ENCODE assay signal across 23 cellular contexts in genomic region chrX:47898024-47898423, GRCh38.
"Had no signal": no experiment of that assay in that cellular context is flagged by ENCODE, and none has a peak within 500 bp of the region (broad histone marks: within the 10 kb centered on the region; RNA-seq: fewer than 3 reads in every experiment).

No MANE protein-coding gene starts in this region.

- H3K4me1 ChIP-seq: body of pancreas had no signal

- H3K27ac Mint-ChIP-seq: activated B cell treated with CpG ODN at 0.5 μM for 24 hours; activated CD4-positive, alpha-beta T cell treated with anti-CD3 and anti-CD28 coated beads, Interleukin-2, amount 10 ng/mL, durations not matched to agents 24 days and 14 days; activated CD8-positive, alpha-beta T cell treated with anti-CD3 and anti-CD28 coated beads for 36 hours; activated naive CD8-positive, alpha-beta T cell; activated T-helper 17 cell treated with anti-CD3 and anti-CD28 coated beads, Interleukin-2, amount 50 U/mL, for 72 hours had no signal

- ATAC-seq: activated CD4-positive, CD25-positive, alpha-beta regulatory T cell treated with anti-CD3 and anti-CD28 coated beads, Interleukin-2, amount 50 U/mL, for 24 hours; activated CD8-positive, alpha-beta T cell treated with anti-CD3 and anti-CD28 coated beads for 36 hours; activated T-cell treated with anti-CD3 and anti-CD28 coated beads, Interleukin-2, amount 50 U/mL, for 4 hours; activated T-helper 17 cell treated with anti-CD3 and anti-CD28 coated beads, Interleukin-2, amount 50 U/mL, for 72 hours; body of pancreas; esophagus mucosa had no signal

- H3K9me3 Mint-ChIP-seq: activated B cell treated with CpG ODN at 0.5 μM for 24 hours; activated CD8-positive, alpha-beta T cell treated with anti-CD3 and anti-CD28 coated beads for 36 hours; activated T-cell treated with anti-CD3 and anti-CD28 coated beads, Interleukin-2, amount 50 U/mL, for 4 hours; activated T-helper 17 cell treated with anti-CD3 and anti-CD28 coated beads, Interleukin-2, amount 50 U/mL, for 72 hours had no signal

- H3K9me3 ChIP-seq: body of pancreas had no signal

- H3K27me3 ChIP-seq: body of pancreas had no signal

- H3K27ac ChIP-seq: body of pancreas, VCaP had no signal

- H3K4me1 Mint-ChIP-seq: activated CD4-positive, alpha-beta T cell treated with anti-CD3 and anti-CD28 coated beads, Interleukin-2, amount 10 ng/mL, durations not matched to agents 24 days and 14 days; activated T-helper 17 cell treated with anti-CD3 and anti-CD28 coated beads, Interleukin-2, amount 50 U/mL, for 72 hours had no signal

- H3K27me3 Mint-ChIP-seq: activated B cell treated with CpG ODN at 0.5 μM for 24 hours; activated CD4-positive, alpha-beta T cell treated with anti-CD3 and anti-CD28 coated beads, Interleukin-2, amount 10 ng/mL, durations not matched to agents 24 days and 14 days; activated CD8-positive, alpha-beta T cell treated with anti-CD3 and anti-CD28 coated beads for 36 hours; activated naive CD8-positive, alpha-beta T cell; activated T-helper 17 cell treated with anti-CD3 and anti-CD28 coated beads, Interleukin-2, amount 50 U/mL, for 72 hours had no signal

- FAIRE-seq: frontal cortex had no signal

- DNase-seq: activated B cell treated with CpG ODN at 0.5 μM for 24 hours; activated CD4-positive, alpha-beta T cell treated with anti-CD3 and anti-CD28 coated beads, Interleukin-2, amount 10 ng/mL, durations not matched to agents 24 days and 14 days; activated CD8-positive, alpha-beta memory T cell treated with anti-CD3 and anti-CD28 coated beads for 24 hours; activated CD8-positive, alpha-beta T cell treated with anti-CD3 and anti-CD28 coated beads for 36 hours; activated effector memory CD4-positive, alpha-beta T cell treated with Interleukin-2 at 50 U/mL for 16 hours; activated gamma-delta T cell treated with Interleukin-2 at 50 U/mL for 16 hours; activated naive CD4-positive, alpha-beta T cell treated with anti-CD3 and anti-CD28 coated beads, Interleukin-2, amount 50 U/mL, for 16 hours; activated naive CD4-positive, alpha-beta T cell treated with Interleukin-2 at 50 U/mL for 16 hours; activated T-cell treated with anti-CD3 and anti-CD28 coated beads, Interleukin-2, amount 50 U/mL, for 4 hours; amniotic stem cell; anterior cingulate cortex; body of pancreas; caudate nucleus; effector CD8-positive, alpha-beta T cell; foreskin fibroblast; head of caudate nucleus; T-helper 2 cell had no signal

- H3K4me3 Mint-ChIP-seq: activated B cell treated with CpG ODN at 0.5 μM for 24 hours; activated CD4-positive, alpha-beta T cell treated with anti-CD3 and anti-CD28 coated beads, Interleukin-2, amount 10 ng/mL, durations not matched to agents 24 days and 14 days; activated CD8-positive, alpha-beta T cell treated with anti-CD3 and anti-CD28 coated beads for 36 hours; activated naive CD8-positive, alpha-beta T cell; activated T-cell treated with anti-CD3 and anti-CD28 coated beads, Interleukin-2, amount 50 U/mL, for 4 hours; activated T-helper 17 cell treated with anti-CD3 and anti-CD28 coated beads, Interleukin-2, amount 50 U/mL, for 72 hours had no signal

- H3K4me3 ChIP-seq: body of pancreas had no signal
